14 cellular contexts compared by ENCODE assay signal in genomic region chr4:71609159-71609558, GRCh38.
"Had no signal": no experiment of that assay in that cellular context is flagged by ENCODE, and none has a peak within 500 bp of the region (broad histone marks: within the 10 kb centered on the region; RNA-seq: fewer than 3 reads in every experiment).

No MANE protein-coding gene starts in this region.

- H3K27me3 ChIP-seq: ascending aorta, ovary, upper lobe of left lung had no signal

- H3K27ac ChIP-seq: ascending aorta, ovary had no signal

- ATAC-seq: activated T-cell treated with anti-CD3 and anti-CD28 coated beads, Interleukin-2, amount 50 U/mL, for 4 hours had no signal

- H3K36me3 ChIP-seq: ascending aorta, ovary, upper lobe of left lung had no signal

- H3K9me3 ChIP-seq: ascending aorta, ovary, upper lobe of left lung had no signal

- DNase-seq: activated CD4-positive, alpha-beta memory T cell treated with anti-CD3 and anti-CD28 coated beads for 36 hours; activated CD4-positive, alpha-beta T cell treated with anti-CD3 and anti-CD28 coated beads for 1 hour; activated gamma-delta T cell; activated naive CD8-positive, alpha-beta T cell treated with anti-CD3 and anti-CD28 coated beads for 36 hours; activated T-cell treated with anti-CD3 and anti-CD28 coated beads, Interleukin-2, amount 50 U/mL, for 4 hours; dermis blood vessel endothelial cell; head of caudate nucleus; kidney; ovary; stimulated activated CD4-positive, alpha-beta T cell treated with anti-CD3 and anti-CD28 coated beads, Interleukin-12 subunit alpha, Interleukin-12 subunit beta, amount 100 ng/mL, for 4 hours; stimulated activated naive CD4-positive, alpha-beta T cell treated with Interleukin-2 at 50 U/mL for 16 hours; T-helper 9 cell had no signal

- H3K4me1 ChIP-seq: ascending aorta had no signal

- H3K4me3 ChIP-seq: ascending aorta, ovary, upper lobe of left lung had no signal
